ENCODE assay signal across 1 cellular context in the genomic region with DNA sequence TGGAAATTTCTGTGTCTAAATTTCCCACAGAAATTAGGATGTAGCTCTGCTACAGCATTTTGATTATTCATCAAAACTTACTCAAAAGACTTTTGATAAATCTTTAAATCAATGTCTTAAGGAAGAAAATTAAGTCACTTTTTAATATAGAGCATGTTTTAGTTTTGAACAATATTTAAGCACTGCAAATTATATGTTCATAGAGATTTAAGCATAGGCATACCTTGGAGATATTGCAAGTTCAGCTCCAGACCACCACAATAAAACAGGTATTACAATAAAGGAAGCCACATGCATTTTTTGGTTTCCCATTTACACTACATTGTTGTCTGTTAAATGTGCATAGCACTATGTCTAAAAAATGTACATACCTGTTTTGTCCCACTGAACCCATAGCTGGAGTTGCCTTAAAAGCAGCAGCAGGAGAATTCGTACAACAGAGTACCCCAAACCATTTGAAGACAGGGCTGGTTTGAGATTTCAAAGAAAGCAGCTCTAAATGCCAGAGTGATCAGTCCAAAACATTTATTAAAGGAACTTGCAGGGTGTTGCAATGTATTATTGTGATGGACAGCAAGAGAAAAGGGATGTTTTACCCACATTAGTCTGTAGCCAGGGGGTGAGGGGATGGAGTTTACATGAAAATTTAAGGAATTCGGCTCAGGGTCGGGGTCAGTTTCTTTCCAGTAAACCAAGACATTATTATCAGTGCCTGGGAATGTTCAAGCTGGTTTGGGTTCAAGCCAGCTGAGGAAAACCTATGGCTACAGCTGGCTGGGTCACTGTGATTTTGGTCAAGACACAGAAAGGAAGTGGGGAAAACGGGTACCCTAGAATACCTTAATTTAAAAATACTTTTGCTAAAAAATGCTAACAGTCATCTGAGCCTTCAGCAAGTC.
TF ChIP-seq lines count a peak whose summit lies in the region.

No MANE protein-coding gene starts in this region.

TF ChIP-seq in GM23338, 12 proteins besides CTCF, POLR2A, EP300 and RAD21 (continued from another document):
- TF ChIP-seq, protein P1, sequence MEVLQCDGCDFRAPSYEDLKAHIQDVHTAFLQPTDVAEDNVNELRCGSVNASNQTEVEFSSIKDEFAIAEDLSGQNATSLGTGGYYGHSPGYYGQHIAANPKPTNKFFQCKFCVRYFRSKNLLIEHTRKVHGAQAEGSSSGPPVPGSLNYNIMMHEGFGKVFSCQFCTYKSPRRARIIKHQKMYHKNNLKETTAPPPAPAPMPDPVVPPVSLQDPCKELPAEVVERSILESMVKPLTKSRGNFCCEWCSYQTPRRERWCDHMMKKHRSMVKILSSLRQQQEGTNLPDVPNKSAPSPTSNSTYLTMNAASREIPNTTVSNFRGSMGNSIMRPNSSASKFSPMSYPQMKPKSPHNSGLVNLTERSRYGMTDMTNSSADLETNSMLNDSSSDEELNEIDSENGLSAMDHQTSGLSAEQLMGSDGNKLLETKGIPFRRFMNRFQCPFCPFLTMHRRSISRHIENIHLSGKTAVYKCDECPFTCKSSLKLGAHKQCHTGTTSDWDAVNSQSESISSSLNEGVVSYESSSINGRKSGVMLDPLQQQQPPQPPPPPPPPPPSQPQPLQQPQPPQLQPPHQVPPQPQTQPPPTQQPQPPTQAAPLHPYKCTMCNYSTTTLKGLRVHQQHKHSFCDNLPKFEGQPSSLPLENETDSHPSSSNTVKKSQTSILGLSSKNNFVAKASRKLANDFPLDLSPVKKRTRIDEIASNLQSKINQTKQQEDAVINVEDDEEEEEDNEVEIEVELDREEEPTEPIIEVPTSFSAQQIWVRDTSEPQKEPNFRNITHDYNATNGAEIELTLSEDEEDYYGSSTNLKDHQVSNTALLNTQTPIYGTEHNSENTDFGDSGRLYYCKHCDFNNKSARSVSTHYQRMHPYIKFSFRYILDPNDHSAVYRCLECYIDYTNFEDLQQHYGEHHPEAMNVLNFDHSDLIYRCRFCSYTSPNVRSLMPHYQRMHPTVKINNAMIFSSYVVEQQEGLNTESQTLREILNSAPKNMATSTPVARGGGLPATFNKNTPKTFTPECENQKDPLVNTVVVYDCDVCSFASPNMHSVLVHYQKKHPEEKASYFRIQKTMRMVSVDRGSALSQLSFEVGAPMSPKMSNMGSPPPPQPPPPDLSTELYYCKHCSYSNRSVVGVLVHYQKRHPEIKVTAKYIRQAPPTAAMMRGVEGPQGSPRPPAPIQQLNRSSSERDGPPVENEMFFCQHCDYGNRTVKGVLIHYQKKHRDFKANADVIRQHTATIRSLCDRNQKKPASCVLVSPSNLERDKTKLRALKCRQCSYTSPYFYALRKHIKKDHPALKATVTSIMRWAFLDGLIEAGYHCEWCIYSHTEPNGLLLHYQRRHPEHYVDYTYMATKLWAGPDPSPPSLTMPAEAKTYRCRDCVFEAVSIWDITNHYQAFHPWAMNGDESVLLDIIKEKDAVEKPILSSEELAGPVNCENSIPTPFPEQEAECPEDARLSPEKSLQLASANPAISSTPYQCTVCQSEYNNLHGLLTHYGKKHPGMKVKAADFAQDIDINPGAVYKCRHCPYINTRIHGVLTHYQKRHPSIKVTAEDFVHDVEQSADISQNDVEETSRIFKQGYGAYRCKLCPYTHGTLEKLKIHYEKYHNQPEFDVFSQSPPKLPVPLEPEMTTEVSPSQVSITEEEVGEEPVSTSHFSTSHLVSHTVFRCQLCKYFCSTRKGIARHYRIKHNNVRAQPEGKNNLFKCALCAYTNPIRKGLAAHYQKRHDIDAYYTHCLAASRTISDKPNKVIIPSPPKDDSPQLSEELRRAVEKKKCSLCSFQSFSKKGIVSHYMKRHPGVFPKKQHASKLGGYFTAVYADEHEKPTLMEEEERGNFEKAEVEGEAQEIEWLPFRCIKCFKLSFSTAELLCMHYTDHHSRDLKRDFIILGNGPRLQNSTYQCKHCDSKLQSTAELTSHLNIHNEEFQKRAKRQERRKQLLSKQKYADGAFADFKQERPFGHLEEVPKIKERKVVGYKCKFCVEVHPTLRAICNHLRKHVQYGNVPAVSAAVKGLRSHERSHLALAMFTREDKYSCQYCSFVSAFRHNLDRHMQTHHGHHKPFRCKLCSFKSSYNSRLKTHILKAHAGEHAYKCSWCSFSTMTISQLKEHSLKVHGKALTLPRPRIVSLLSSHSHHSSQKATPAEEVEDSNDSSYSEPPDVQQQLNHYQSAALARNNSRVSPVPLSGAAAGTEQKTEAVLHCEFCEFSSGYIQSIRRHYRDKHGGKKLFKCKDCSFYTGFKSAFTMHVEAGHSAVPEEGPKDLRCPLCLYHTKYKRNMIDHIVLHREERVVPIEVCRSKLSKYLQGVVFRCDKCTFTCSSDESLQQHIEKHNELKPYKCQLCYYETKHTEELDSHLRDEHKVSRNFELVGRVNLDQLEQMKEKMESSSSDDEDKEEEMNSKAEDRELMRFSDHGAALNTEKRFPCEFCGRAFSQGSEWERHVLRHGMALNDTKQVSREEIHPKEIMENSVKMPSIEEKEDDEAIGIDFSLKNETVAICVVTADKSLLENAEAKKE (CRISPR knock-in tag; IDR thresholded peaks at IDR 0.05), result no peak
- TF ChIP-seq EZH2phosphoT487 (IDR thresholded peaks at IDR 0.05; ENCODE audit: unreplicated experiment) (no peak), JUNB (IDR thresholded peaks at IDR 0.05; ENCODE audit: unreplicated experiment) (no peak), STAT1 (IDR thresholded peaks at IDR 0.05; ENCODE audit: unreplicated experiment) (no peak)
